Comparison of ENCODE assay signal across 8 cellular contexts in genomic region chr11:57457643-57458023, GRCh38. TPM values are rescaled to one million over a fixed set of nuclear protein-coding genes. Genes with fewer than 3 reads are reported as not detected.
A peak's percentile ranks its signal among the peaks of the same experiment; 100 is the strongest.
DNase-seq lines count a peak whose midpoint lies in the region; ATAC-seq, FAIRE-seq and TF ChIP-seq lines count a peak whose summit lies in the region.

No MANE protein-coding gene starts in this region.

- no peaks in the 10 kb centered on the region for H3K79me2 ChIP-seq in H9 (ENCODE audit: insufficient read depth, low read length)

- no peak overlapping the region for H3K18ac ChIP-seq in H9 (ENCODE audit: insufficient read length, low read depth, low read length)

- H3K36me3 Mint-ChIP-seq in H9 (ENCODE audit: insufficient read depth in 1 of 3, low read depth in 3 of 3), result no peaks in the 10 kb centered on the region
- H3K36me3 Mint-ChIP-seq in mesothelial cell of epicardium, result no peaks in the 10 kb centered on the region

- no peak overlapping the region for H3T11ph ChIP-seq in H9 (ENCODE audit: low read length)

- H3K9me3 ChIP-seq in H9 (ENCODE audit: control insufficient read depth, low read depth, low read length), result no peaks in the 10 kb centered on the region
- H3K9me3 ChIP-seq in RWPE2 (ENCODE audit: severe bottlenecking), result no peaks in the 10 kb centered on the region

- no peaks in the 10 kb centered on the region for H4K20me1 ChIP-seq in H9 (ENCODE audit: control insufficient read depth, insufficient read depth, insufficient read length)

- H3K23ac ChIP-seq in H9 (ENCODE audit: insufficient read length, low read depth, low read length), result no peak overlapping the region

- H3K27me3 Mint-ChIP-seq in H9 (ENCODE audit: low read depth), result peaks cover 88% of the 10 kb centered on the region
- H3K27me3 Mint-ChIP-seq in mesothelial cell of epicardium (ENCODE audit: low read depth), result peaks cover 92% of the 10 kb centered on the region

- H3K27ac ChIP-seq in H9 (ENCODE audit: insufficient read length, low read depth, low read length) (no peak overlapping the region), RWPE2 (ENCODE audit: poor library complexity, severe bottlenecking) (no peak overlapping the region)

- ATAC-seq in GM18502 (IDR thresholded peaks at IDR 0.05; ENCODE audit: poor library complexity, unreplicated experiment) (peak; percentile 17), RWPE2 (ENCODE audit: low read depth) (peak; percentile 9; the same call in 1 of the 3 replicates)

- no peak overlapping the region for H4K91ac ChIP-seq in H9 (ENCODE audit: insufficient read length, low read depth, low read length)

- H3K4me1 Mint-ChIP-seq in H9 (peaks cover 24 to 38% of the 10 kb centered on the region in 2 experiments), mesothelial cell of epicardium (peaks cover 18% of the 10 kb centered on the region)

- no peak overlapping the region for H2AK5ac ChIP-seq in H9 (ENCODE audit: insufficient read length, low read length)

- H3K4ac ChIP-seq in H9 (ENCODE audit: low read depth, low read length), result no peak overlapping the region

- H3K9me3 Mint-ChIP-seq in H9, result no peaks in the 10 kb centered on the region
- no peaks in the 10 kb centered on the region for H3K9me3 Mint-ChIP-seq in mesothelial cell of epicardium

- H3K27me3 ChIP-seq in H9 (ENCODE audit: insufficient read depth, low read length) (peaks cover 10% of the 10 kb centered on the region; the same call in 1 of the 2 replicates), RWPE2 (ENCODE audit: insufficient read depth, poor library complexity, severe bottlenecking) (peaks cover 42% of the 10 kb centered on the region)

- no CpG with 5 or more reads among the region's 7 CpGs for WGBS in H9 (ENCODE audit: extremely low coverage, insufficient read length, low lambda C conversion rate)

- H2BK12ac ChIP-seq in H9 (ENCODE audit: insufficient read length, low read depth, low read length), result no peak overlapping the region

- H3K36me3 ChIP-seq in RWPE2 (ENCODE audit: low read depth), result no peaks in the 10 kb centered on the region

- H3K14ac ChIP-seq in H9 (ENCODE audit: insufficient read depth, low read length), result no peak overlapping the region

- peak overlapping the region; percentile 52 to 87 for H3K4me3 Mint-ChIP-seq in H9
- peak overlapping the region; percentile 47 for H3K4me3 Mint-ChIP-seq in mesothelial cell of epicardium

- no peak overlapping the region for H2BK15ac ChIP-seq in H9 (ENCODE audit: low read depth, low read length)

- no peak overlapping the region for H2BK120ac ChIP-seq in H9 (ENCODE audit: low read depth, low read length, poor library complexity, severe bottlenecking)

- no peak overlapping the region for H3K56ac ChIP-seq in H9 (ENCODE audit: insufficient read length, low read depth, low read length)

- H4K5ac ChIP-seq in H9 (ENCODE audit: insufficient read length, low read depth, low read length), result no peak overlapping the region

- H2BK5ac ChIP-seq in H9 (ENCODE audit: insufficient read length, low read length), result no peak overlapping the region

- H3K79me1 ChIP-seq in H9 (ENCODE audit: insufficient read depth, low read depth, low read length, poor library complexity, severe bottlenecking), result no peaks in the 10 kb centered on the region

- H2BK20ac ChIP-seq in H9 (ENCODE audit: low read depth, low read length, poor library complexity, severe bottlenecking), result no peak overlapping the region

- H3K27ac Mint-ChIP-seq in H9, result peak overlapping the region in 1 of 3 experiments; percentile 70; a peak in 1 of 7 replicates
- no peak overlapping the region for H3K27ac Mint-ChIP-seq in mesothelial cell of epicardium

- no peak overlapping the region for H4K8ac ChIP-seq in H9 (replicated peaks; ENCODE audit: insufficient read length, low read depth, low read length)

- H3K9ac ChIP-seq in H9 (ENCODE audit: extremely low read depth, insufficient read length, low read length), result no peak overlapping the region

- DNase-seq in H9, result no peak
- DNase-seq in RWPE2 (ENCODE audit: low spot score), result no peak
- no peak for DNase-seq in mesothelial cell of epicardium (ENCODE audit: low spot score in 2 of 2, unreplicated experiment in 2 of 2)
- no peak for DNase-seq in epidermal melanocyte (ENCODE audit: insufficient read length, low spot score)
- no peak for DNase-seq in NCI-H1048 (lab: John Stamatoyannopoulos, UW)
- no peak for DNase-seq in NAMALWA (ENCODE audit: low spot score)
- DNase-seq in D721Med (ENCODE audit: insufficient read length, low spot score), result no peak

- peaks cover 6% of the 10 kb centered on the region; the same call in 1 of the 2 replicates for H3K4me1 ChIP-seq in H9 (ENCODE audit: insufficient read depth, low read length)
- no peaks in the 10 kb centered on the region for H3K4me1 ChIP-seq in RWPE2 (ENCODE audit: insufficient read depth, poor library complexity, severe bottlenecking)

- peak overlapping the region; percentile 81 for H3K4me2 ChIP-seq in H9 (ENCODE audit: insufficient read depth, insufficient read length, low read length)

- no peak overlapping the region for H2AFZ ChIP-seq in H9 (ENCODE audit: low read length)

- H3K23me2 ChIP-seq in H9 (ENCODE audit: insufficient read length, low read depth, low read length, poor library complexity, severe bottlenecking), result peaks cover 30% of the 10 kb centered on the region

- no peak overlapping the region for H3K4me3 ChIP-seq in RWPE2 (ENCODE audit: severe bottlenecking)

- TF ChIP-seq CTCF in H9 (conservative IDR thresholded peaks at IDR 0.05), result peak; percentile 22; the same call in 2 of the 3 replicates
- peak; percentile 55 for TF ChIP-seq CTCF in RWPE2 (IDR thresholded peaks at IDR 0.05; ENCODE audit: poor library complexity, severe bottlenecking)
- peak; percentile 1 for TF ChIP-seq CTCF in mesothelial cell of epicardium (IDR thresholded peaks at IDR 0.05; ENCODE audit: unreplicated experiment)
- no peak for TF ChIP-seq CTCF in D721Med (IDR thresholded peaks at IDR 0.05; ENCODE audit: insufficient read depth, missing control alignments)

- no peak for FAIRE-seq in D721Med (lab: Jason Lieb, UNC)

RNA-seq across cellular contexts. Expression of gene RTN4RL2, which starts 2.7 kb away (rescaled TPM):
- total RNA-seq in H9 (2021) (7.0 and 7.1 TPM in 2 replicates), mesothelial cell of epicardium (0.38 to 0.63 TPM (median 0.53 TPM) in 3 replicates)

RNA-seq across cellular contexts. Expression of gene SLC43A3, which starts 30.7 kb away (rescaled TPM):
- 21.4 and 21.9 TPM in 2 replicates for total RNA-seq in H9 (2021)
- total RNA-seq in mesothelial cell of epicardium, result 11.8 to 13.3 TPM (median 12.9 TPM) in 3 replicates

RNA-seq across cellular contexts. Expression of gene SLC43A1, which starts 57.9 kb away (rescaled TPM):
- total RNA-seq in H9 (2021) (16.3 and 17.0 TPM in 2 replicates), mesothelial cell of epicardium (2.1 to 3.3 TPM (median 2.8 TPM) in 3 replicates)
